26 cellular contexts compared by ENCODE assay signal in the genomic region with DNA sequence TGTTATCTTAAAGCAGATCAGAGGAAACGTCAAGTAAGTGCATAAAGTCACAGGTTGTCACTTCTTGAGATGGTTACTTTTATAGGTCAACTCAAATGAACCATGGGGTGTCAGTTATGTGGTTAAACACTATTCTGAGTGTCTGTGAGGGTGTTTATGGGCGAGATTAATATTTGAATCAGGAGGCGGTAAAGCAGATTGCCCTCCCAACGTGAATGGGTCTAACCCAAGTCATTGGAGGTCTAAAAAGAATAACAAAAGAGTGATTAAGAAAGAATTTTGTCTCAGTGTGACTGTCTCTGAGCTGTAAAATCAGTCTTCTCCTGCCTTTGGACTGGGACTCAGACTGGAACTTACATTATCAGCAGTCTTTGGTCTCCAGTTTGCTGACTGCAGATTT.
"Had no signal": no experiment of that assay in that cellular context is flagged by ENCODE, and none has a peak within 500 bp of the region (broad histone marks: within the 10 kb centered on the region; RNA-seq: fewer than 3 reads in every experiment).

No MANE protein-coding gene starts in this region.

- H3K9me3 Mint-ChIP-seq: neural crest cell had no signal

- H3K4me3 Mint-ChIP-seq: natural killer cell, neural crest cell had no signal

- H3K36me3 ChIP-seq: esophagus squamous epithelium, heart right ventricle, lower lobe of right lung, neutrophil, right lobe of liver, thoracic aorta, tibial nerve, upper lobe of left lung had no signal

- H3K4me3 ChIP-seq: coronary artery, esophagus squamous epithelium, heart right ventricle, lower lobe of right lung, right lobe of liver, thoracic aorta, tibial nerve, upper lobe of left lung had no signal

- H3K27me3 ChIP-seq: esophagus squamous epithelium, heart right ventricle, neutrophil, right lobe of liver, tibial nerve, upper lobe of left lung had no signal

- H3K27me3 Mint-ChIP-seq: progenitor cell of endocrine pancreas had no signal

- H3K9ac ChIP-seq: parathyroid adenoma had no signal

- H3K4me1 ChIP-seq: esophagus squamous epithelium, heart right ventricle, lower lobe of right lung, parathyroid adenoma, right lobe of liver, tibial nerve, upper lobe of left lung had no signal

- H2AFZ ChIP-seq: parathyroid adenoma had no signal

- H3K36me3 Mint-ChIP-seq: natural killer cell had no signal

- H3K9me3 ChIP-seq: esophagus squamous epithelium, heart right ventricle, lower lobe of right lung, neutrophil, right lobe of liver, thoracic aorta, tibial nerve, upper lobe of left lung had no signal

- H3K27ac ChIP-seq: coronary artery, esophagus squamous epithelium, heart right ventricle, lower lobe of right lung, neutrophil, parathyroid adenoma, right lobe of liver, thoracic aorta, tibial nerve, upper lobe of left lung had no signal

- DNase-seq: dermis blood vessel endothelial cell; effector memory CD4-positive, alpha-beta T cell; erythroblast; esophagus squamous epithelium; foreskin melanocyte; glutamatergic neuron; heart right ventricle; hippocampal formation; left ventricle myocardium superior; lower lobe of right lung; natural killer cell; right lobe of liver; small intestine; stimulated activated CD4-positive, alpha-beta T cell treated with anti-CD3 and anti-CD28 coated beads, Interleukin-15, amount 100 ng/mL, for 24 hours; stimulated activated CD4-positive, alpha-beta T cell treated with anti-CD3 and anti-CD28 coated beads, Interleukin-2, amount 100 ng/mL, for 48 hours; stimulated activated CD8-positive, alpha-beta memory T cell treated with anti-CD3 and anti-CD28 coated beads, Interleukin-4, amount 100 ng/mL, for 48 hours; stimulated activated naive CD4-positive, alpha-beta T cell treated with Interleukin-2 at 50 U/mL for 16 hours; substantia nigra; upper lobe of left lung had no signal

- H3K79me2 ChIP-seq: parathyroid adenoma had no signal

- H3K27ac Mint-ChIP-seq: natural killer cell, progenitor cell of endocrine pancreas had no signal

- H3K4me1 Mint-ChIP-seq: natural killer cell, neural crest cell had no signal
